Comparison of ENCODE assay signal across 11 cellular contexts in the genomic region with DNA sequence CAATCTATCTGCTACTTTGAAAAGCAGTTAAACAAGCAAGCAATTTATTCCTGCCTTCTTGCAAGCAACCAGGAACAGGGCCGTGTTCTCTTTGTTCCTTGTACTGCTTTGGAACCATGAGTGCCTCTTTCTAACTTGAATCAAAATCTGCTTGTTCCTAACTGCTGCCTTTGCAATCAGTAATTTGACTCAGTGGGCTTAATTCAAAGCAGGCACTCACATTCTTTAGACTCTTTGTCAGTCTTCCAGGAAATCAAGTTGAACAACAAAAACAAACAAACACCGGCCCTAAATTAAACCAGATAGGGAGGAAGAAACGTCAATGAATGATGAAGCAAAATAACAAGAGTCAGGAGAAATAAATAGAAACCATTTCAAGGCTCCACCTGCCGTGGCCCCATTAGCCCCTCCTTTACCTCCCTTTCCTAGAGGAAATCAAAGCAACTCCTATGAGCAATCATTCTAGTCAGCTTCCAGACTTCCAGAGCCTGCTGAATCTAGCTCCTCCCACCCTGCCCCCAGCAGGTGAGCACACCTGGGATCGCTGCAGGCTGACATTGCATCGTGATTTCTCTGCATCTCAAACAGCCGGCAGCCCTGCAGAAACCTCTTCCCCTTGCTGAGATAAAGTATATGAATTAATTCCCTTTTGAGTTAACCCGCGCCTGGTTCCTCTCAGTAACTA.
DNase-seq lines count a peak whose midpoint lies in the region; ATAC-seq, FAIRE-seq and TF ChIP-seq lines count a peak whose summit lies in the region.
"Had no signal": no experiment of that assay in that cellular context is flagged by ENCODE, and none has a peak within 500 bp of the region (broad histone marks: within the 10 kb centered on the region; RNA-seq: fewer than 3 reads in every experiment).

No MANE protein-coding gene starts in this region.

- FAIRE-seq in small intestine (lab: Jason Lieb, UNC) = no peak

- peak; percentile 32 for DNase-seq in LoVo (ENCODE audit: low spot score)
- DNase-seq in small intestine = peak; percentile 66
- DNase-seq in erythroblast (lab: John Stamatoyannopoulos, UW) = no peak
- no peak for DNase-seq in H4 (ENCODE audit: low spot score)
- DNase-seq: immature natural killer cell; stimulated activated CD4-positive, alpha-beta T cell treated with anti-CD3 and anti-CD28 coated beads, Interleukin-1b, Interleukin-23, amount 100 ng/mL, for 48 hours; WERI-Rb-1 had no signal

- H3K4me3 ChIP-seq in iPS-18a (ENCODE audit: low read length) = peak overlapping the region; percentile 23
- no peak overlapping the region for H3K4me3 ChIP-seq in small intestine (ENCODE audit: low read depth in 1 of 2, low read length in 2 of 2)

- H3K9me3 ChIP-seq in iPS-18a (ENCODE audit: control insufficient read depth, low read depth, low read length) = no peaks in the 10 kb centered on the region
- no peaks in the 10 kb centered on the region for H3K9me3 ChIP-seq in small intestine (ENCODE audit: control insufficient read depth, low read depth)

- H3K9ac ChIP-seq in iPS-18a (ENCODE audit: low read length) = no peak overlapping the region

- H3K36me3 ChIP-seq in iPS-18a (ENCODE audit: control insufficient read depth, low read depth, low read length) (no peaks in the 10 kb centered on the region), small intestine (ENCODE audit: control insufficient read depth in 2 of 2, insufficient read depth in 2 of 2, low read length in 2 of 2) (no peaks in the 10 kb centered on the region)
- H3K36me3 ChIP-seq: WERI-Rb-1 had no signal

- no peak for TF ChIP-seq POLR2A in erythroblast (IDR thresholded peaks at IDR 0.05; ENCODE audit: low read length)

- H3K27ac ChIP-seq in VCaP (peak overlapping the region; percentile 26), iPS-18a (ENCODE audit: low read length) (no peak overlapping the region), small intestine (ENCODE audit: low read depth in 1 of 2, low read length in 1 of 2) (no peak overlapping the region)
- H3K27ac ChIP-seq: WERI-Rb-1 had no signal

- H3K27me3 ChIP-seq in iPS-18a (ENCODE audit: control insufficient read depth, insufficient read depth, low read length) (no peaks in the 10 kb centered on the region), small intestine (ENCODE audit: control insufficient read depth in 2 of 2, insufficient read depth in 2 of 2, low read length in 2 of 2) (no peaks in the 10 kb centered on the region)

- H3K4me1 ChIP-seq in iPS-18a (ENCODE audit: control insufficient read depth, low read depth, low read length) (peaks cover 27% of the 10 kb centered on the region), small intestine (ENCODE audit: control insufficient read depth in 2 of 2, insufficient read depth in 1 of 2, low read depth in 1 of 2, low read length in 1 of 2) (no peaks in the 10 kb centered on the region)

- ATAC-seq in HG03135 (IDR thresholded peaks at IDR 0.05; ENCODE audit: unreplicated experiment) = no peak
- no peak for ATAC-seq in GM21367 (IDR thresholded peaks at IDR 0.05; ENCODE audit: unreplicated experiment)

- no peak for TF ChIP-seq CTCF in VCaP (conservative IDR thresholded peaks at IDR 0.05)

- WGBS in small intestine, 3 donors = 8 to 25% (median 18%) methylated on average over 9 of the region's 9 CpGs

Comparison
In these comparisons a context has a peak if more than half of its experiments do, and no peak if none do; other contexts are left out.
1. DNase-seq: peak in LoVo (single experiment) and small intestine (single experiment); none in erythroblast (0 of 2) and H4 (single experiment).